Comparison of ENCODE assay signal across 25 cellular contexts in the genomic region with DNA sequence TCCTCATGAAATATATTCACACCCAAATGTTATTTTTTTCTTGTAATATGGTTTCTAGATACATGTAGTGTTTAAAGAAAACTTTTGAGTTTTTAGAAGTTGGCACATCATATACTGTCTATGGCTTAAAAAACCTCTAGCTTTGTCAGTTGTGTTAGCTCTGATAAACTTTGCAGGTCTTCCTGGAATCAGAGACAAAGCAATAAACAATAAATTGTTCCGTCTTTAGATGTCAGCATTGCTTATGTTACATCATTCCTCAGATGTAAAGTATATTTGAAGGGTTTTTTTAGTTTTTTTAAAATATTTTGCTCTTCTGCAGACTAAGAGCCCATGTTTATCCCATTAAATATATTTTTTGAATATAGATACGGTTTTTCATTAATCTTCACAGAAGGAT.
"Had no signal": no experiment of that assay in that cellular context is flagged by ENCODE, and none has a peak within 500 bp of the region (broad histone marks: within the 10 kb centered on the region; RNA-seq: fewer than 3 reads in every experiment).

No MANE protein-coding gene starts in this region.

- H3K27me3 ChIP-seq: pancreas, stomach, testis, thyroid gland, transverse colon, upper lobe of left lung, vagina had no signal

- DNase-seq: kidney glomerular epithelial cell; left cardiac atrium; left ventricle myocardium superior; lower lobe of right lung; mammary epithelial cell; mesenchymal stem cell; nucleus accumbens; pancreas; posterior cingulate gyrus; retina; right cardiac atrium; stimulated activated CD4-positive, alpha-beta T cell treated with anti-CD3 and anti-CD28 coated beads, Interleukin-12 subunit alpha, Interleukin-12 subunit beta, amount 100 ng/mL, for 4 hours; stimulated activated CD4-positive, alpha-beta T cell treated with anti-CD3 and anti-CD28 coated beads, Interleukin-15, amount 100 ng/mL, for 24 hours; stimulated activated CD4-positive, alpha-beta T cell treated with anti-CD3 and anti-CD28 coated beads, Interleukin-2, amount 100 ng/mL, for 24 hours; stimulated activated CD4-positive, alpha-beta T cell treated with anti-CD3 and anti-CD28 coated beads, Interleukin-4, amount 100 ng/mL, for 1 hour; stimulated activated naive B cell treated with anti-CD40 and anti-IgM and Interleukin-4, amounts not matched to agents 10 μg/mL and 1 μg/mL and 100 μg/mL, for 72 hours; stimulated activated naive CD8-positive, alpha-beta T cell treated with anti-CD3 and anti-CD28 coated beads, Interleukin-15, Interleukin-2, amounts not matched to agents 100 U/mL and 50 U/mL, for 24 hours; stomach; testis; thyroid gland; transverse colon; upper lobe of left lung had no signal

- H3K4me3 ChIP-seq: lower lobe of right lung, pancreas, prostate gland, skin epidermis, stomach, testis, thyroid gland, transverse colon, upper lobe of left lung, vagina had no signal

- H3K27ac ChIP-seq: lower lobe of right lung, pancreas, prostate gland, skin epidermis, stomach, testis, thyroid gland, transverse colon, upper lobe of left lung, vagina had no signal

- FAIRE-seq: pancreas had no signal

- H3K4me1 ChIP-seq: lower lobe of right lung, pancreas, prostate gland, stomach, testis, thyroid gland, transverse colon, upper lobe of left lung, vagina had no signal

- H3K36me3 ChIP-seq: pancreas, prostate gland, thyroid gland had no signal

- H3K9me3 ChIP-seq: lower lobe of right lung, pancreas, prostate gland, stomach, testis, thyroid gland, transverse colon, upper lobe of left lung, vagina had no signal
